In genomic region chr3:160127308-160127707, GRCh38 we compare ENCODE assay signal across 17 cellular contexts.
DNase-seq lines count a peak whose midpoint lies in the region; ATAC-seq, FAIRE-seq and TF ChIP-seq lines count a peak whose summit lies in the region.
"Had no signal": no experiment of that assay in that cellular context is flagged by ENCODE, and none has a peak within 500 bp of the region (broad histone marks: within the 10 kb centered on the region; RNA-seq: fewer than 3 reads in every experiment).

No MANE protein-coding gene starts in this region.

- TF ChIP-seq CTCF in keratinocyte (optimal IDR thresholded peaks at IDR 0.05 in 1 of 3, IDR thresholded peaks at IDR 0.05 in 1 of 3, conservative IDR thresholded peaks at IDR 0.05 in 1 of 3; ENCODE audit: extremely low read depth in 1 of 3, insufficient read depth in 2 of 3, low read length in 3 of 3) (no peak), body of pancreas (IDR thresholded peaks at IDR 0.05) (no peak)

- H3K79me2 ChIP-seq in keratinocyte (ENCODE audit: control insufficient read depth, insufficient read depth, low read length): no peaks in the 10 kb centered on the region

- TF ChIP-seq POLR2A in body of pancreas (IDR thresholded peaks at IDR 0.05): no peak

- dilution Hi-C loops in keratinocyte (cut with MboI; ENCODE audit: extremely low pct_ligation_motif_present, low sequenced_read_pairs): no loop called here

- no peaks in the 10 kb centered on the region for H4K20me1 ChIP-seq in keratinocyte (ENCODE audit: control insufficient read depth, extremely low read depth, insufficient read depth, low read length)
- H4K20me1 ChIP-seq: BLaER1 treated with 17β-estradiol and CSF1 and Interleukin-3, amounts not matched to agents 10 nM and 100 nM had no signal

- no peak overlapping the region for H3K4me2 ChIP-seq in keratinocyte (ENCODE audit: control insufficient read depth, extremely low read depth, insufficient read depth, low read depth, low read length)

- intact Hi-C loops in body of pancreas (cut with DNase I): no loop called here

- H3K9ac ChIP-seq in keratinocyte (ENCODE audit: control insufficient read depth, extremely low read depth, insufficient read depth, low read length): no peak overlapping the region
- H3K9ac ChIP-seq: BLaER1 treated with 17β-estradiol and CSF1 and Interleukin-3, amounts not matched to agents 10 nM and 100 nM had no signal

- no peaks in the 10 kb centered on the region for H3K9me1 ChIP-seq in keratinocyte (ENCODE audit: control insufficient read depth, extremely low read depth, insufficient read depth, low read length)

- H3K27ac ChIP-seq in keratinocyte (ENCODE audit: control insufficient read depth, insufficient read depth, low read length) (no peak overlapping the region), body of pancreas (no peak overlapping the region)

- H3K4me1 ChIP-seq in keratinocyte (ENCODE audit: control insufficient read depth, extremely low read depth, insufficient read depth, low read length) (peaks cover 19% of the 10 kb centered on the region), body of pancreas (no peaks in the 10 kb centered on the region)

- FAIRE-seq in keratinocyte (lab: Jason Lieb, UNC): peak; percentile 5

- DNase-seq in keratinocyte (ENCODE audit: low read depth, low spot score) (no peak), pons (ENCODE audit: low spot score) (no peak), body of pancreas (no peak)
- no peak for DNase-seq in activated CD4-positive, CD25-positive, alpha-beta regulatory T cell treated with anti-CD3 and anti-CD28 coated beads, Interleukin-2, amount 50 U/mL, for 72 hours
- DNase-seq: activated naive CD8-positive, alpha-beta T cell treated with anti-CD3 and anti-CD28 coated beads, Interleukin-2, amount 10 ng/mL, durations not matched to agents 7 days and 5 days; central memory CD4-positive, alpha-beta T cell; DMS79 treated with DMSO at 0.1 percent for 48 hours; foreskin melanocyte; naive B cell; NCI-H2029 treated with DMSO at 0.1 percent for 48 hours; NCI-H526 treated with DMSO at 0.1 percent for 48 hours; stimulated activated CD4-positive, alpha-beta T cell treated with anti-CD3 and anti-CD28 coated beads, Interleukin-15, amount 100 ng/mL, for 24 hours had no signal

- no peak overlapping the region for H2AFZ ChIP-seq in keratinocyte (ENCODE audit: control insufficient read depth, low read length)

- H3K4me3 ChIP-seq in keratinocyte (ENCODE audit: control insufficient read depth in 2 of 3, extremely low read depth in 1 of 3, insufficient read depth in 2 of 3, low read depth in 1 of 3, low read length in 3 of 3) (no peak overlapping the region), body of pancreas (no peak overlapping the region)
- H3K4me3 ChIP-seq: BLaER1 treated with 17β-estradiol and CSF1 and Interleukin-3, amounts not matched to agents 10 nM and 100 nM had no signal

- H3K36me3 ChIP-seq in keratinocyte (ENCODE audit: control insufficient read depth in 2 of 2, extremely low read depth in 1 of 2, insufficient read depth in 2 of 2, low read length in 2 of 2) (no peaks in the 10 kb centered on the region), body of pancreas (replicated peaks in 1 of 2; ENCODE audit: insufficient read depth in 1 of 2, low read depth in 2 of 2) (no peaks in the 10 kb centered on the region)
- H3K36me3 ChIP-seq: BLaER1 treated with 17β-estradiol and CSF1 and Interleukin-3, amounts not matched to agents 10 nM and 100 nM had no signal

- 83% methylated on average over 3 of the region's 3 CpGs for WGBS in body of pancreas, 2 donors

- H3K9me3 ChIP-seq in keratinocyte (ENCODE audit: control insufficient read depth, low read depth, low read length) (no peaks in the 10 kb centered on the region), body of pancreas (no peaks in the 10 kb centered on the region)
- H3K9me3 ChIP-seq: BLaER1 treated with 17β-estradiol and CSF1 and Interleukin-3, amounts not matched to agents 10 nM and 100 nM had no signal

- ATAC-seq in GM18909 (IDR thresholded peaks at IDR 0.05; ENCODE audit: poor library complexity, unreplicated experiment) (peak; percentile 38), GM21717 (IDR thresholded peaks at IDR 0.05; ENCODE audit: unreplicated experiment) (peak; percentile 65), HG03558 (IDR thresholded peaks at IDR 0.05; ENCODE audit: extremely low read depth, unreplicated experiment) (peak; percentile 54), body of pancreas (no peak)
- ATAC-seq: Right ventricle myocardium inferior had no signal

- H3K27me3 ChIP-seq in keratinocyte (ENCODE audit: control insufficient read depth, extremely low read depth, insufficient read depth, low read length) (no peaks in the 10 kb centered on the region), body of pancreas (no peaks in the 10 kb centered on the region)
